8 cellular contexts compared by ENCODE assay signal in genomic region chr3:167287308-167287707, GRCh38.
"Had no signal": no experiment of that assay in that cellular context is flagged by ENCODE, and none has a peak within 500 bp of the region (broad histone marks: within the 10 kb centered on the region; RNA-seq: fewer than 3 reads in every experiment).

No MANE protein-coding gene starts in this region.

- H3K4me3 ChIP-seq: GM23338 had no signal

- ATAC-seq: GM23338 had no signal

- H3K9me3 Mint-ChIP-seq: GM23338, H9 had no signal

- H3K27ac Mint-ChIP-seq: GM23338, H9, IgD-negative memory B cell had no signal

- H3K4me2 ChIP-seq: GM23338 had no signal

- H3K27me3 Mint-ChIP-seq: IgD-negative memory B cell had no signal

- H3K4me3 Mint-ChIP-seq: GM23338, H9, IgD-negative memory B cell had no signal

- FAIRE-seq: H1, H54, HTR-8/SVneo had no signal

- H2AFZ ChIP-seq: GM23338 had no signal

- H3K36me3 Mint-ChIP-seq: IgD-negative memory B cell had no signal

- H3K4me1 Mint-ChIP-seq: IgD-negative memory B cell had no signal

- DNase-seq: H9, HCEC 1CT, KBM-7 had no signal
